1 cellular context compared by ENCODE assay signal in genomic region chr1:30754684-30755171, GRCh38.
TF ChIP-seq lines count a peak whose summit lies in the region.

No MANE protein-coding gene starts in this region.

TF ChIP-seq in HepG2, 621 proteins besides CTCF, POLR2A, EP300 and RAD21:
- no peak for TF ChIP-seq FOXO1 (CRISPR knock-in tag; IDR thresholded peaks at IDR 0.05)
- no peak for TF ChIP-seq ZBTB7A (CRISPR knock-in tag; IDR thresholded peaks at IDR 0.05)
- TF ChIP-seq SIN3A (IDR thresholded peaks at IDR 0.05; ENCODE audit: borderline replicate concordance, low read depth, low read length), result no peak
- no peak for TF ChIP-seq ZFP82 (CRISPR knock-in tag; IDR thresholded peaks at IDR 0.05; ENCODE audit: borderline replicate concordance)
- TF ChIP-seq ADNP (CRISPR knock-in tag; IDR thresholded peaks at IDR 0.05), result no peak
- no peak for TF ChIP-seq SIX4 (CRISPR knock-in tag; IDR thresholded peaks at IDR 0.05)
- no peak for TF ChIP-seq KDM5A (IDR thresholded peaks at IDR 0.05; ENCODE audit: borderline replicate concordance, low read length)
- no peak for TF ChIP-seq REL (CRISPR knock-in tag; conservative IDR thresholded peaks at IDR 0.05)
- TF ChIP-seq PAWR (CRISPR knock-in tag; IDR thresholded peaks at IDR 0.05; ENCODE audit: borderline replicate concordance), result no peak
- no peak for TF ChIP-seq ZNF557 (CRISPR knock-in tag; IDR thresholded peaks at IDR 0.05)
- no peak for TF ChIP-seq ZBTB2 (CRISPR knock-in tag; IDR thresholded peaks at IDR 0.05; ENCODE audit: low read depth)
- no peak for TF ChIP-seq ZFX (CRISPR knock-in tag; IDR thresholded peaks at IDR 0.05; ENCODE audit: low read depth)
